12 cellular contexts compared by ENCODE assay signal in genomic region chr5:151682751-151683331, GRCh38. TPM values are rescaled to one million over a fixed set of nuclear protein-coding genes. Genes with fewer than 3 reads are reported as not detected.
DNase-seq lines count a peak whose midpoint lies in the region; ATAC-seq and TF ChIP-seq lines count a peak whose summit lies in the region.
"Had no signal": no experiment of that assay in that cellular context is flagged by ENCODE, and none has a peak within 500 bp of the region (broad histone marks: within the 10 kb centered on the region; RNA-seq: fewer than 3 reads in every experiment).

No MANE protein-coding gene starts in this region.

- H3K4me3 ChIP-seq in HFF-Myc (replicated peaks; ENCODE audit: low read depth, low read length) (peak overlapping the region; percentile 86), cardiac fibroblast (replicated peaks in 1 of 2; ENCODE audit: low read depth in 2 of 2, low read length in 2 of 2) (peak overlapping the region; percentile 3 to 78)

- no peaks in the 10 kb centered on the region for H3K9me3 Mint-ChIP-seq in activated T-cell treated with anti-CD3 and anti-CD28 coated beads, Interleukin-2, amount 50 U/mL, for 72 hours
- H3K9me3 Mint-ChIP-seq: activated naive CD4-positive, alpha-beta T cell treated with anti-CD3 and anti-CD28 coated beads, Interleukin-2, amount 50 U/mL, for 24 hours had no signal

- TF ChIP-seq CTCF in HFF-Myc (IDR thresholded peaks at IDR 0.05; ENCODE audit: low read depth, low read length, missing control alignments) (no peak), cardiac fibroblast (IDR thresholded peaks at IDR 0.05; ENCODE audit: low read depth, low read length) (peak; percentile 6)

- H3K27ac Mint-ChIP-seq in activated T-cell treated with anti-CD3 and anti-CD28 coated beads, Interleukin-2, amount 50 U/mL, for 72 hours = no peak overlapping the region
- H3K27ac Mint-ChIP-seq: activated naive CD4-positive, alpha-beta T cell treated with anti-CD3 and anti-CD28 coated beads, Interleukin-2, amount 50 U/mL, for 24 hours had no signal

- no peak for ATAC-seq in activated T-cell treated with anti-CD3 and anti-CD28 coated beads, Interleukin-2, amount 50 U/mL, for 72 hours (replicated peaks in 1 of 2)

- H3K36me3 Mint-ChIP-seq in activated T-cell treated with anti-CD3 and anti-CD28 coated beads, Interleukin-2, amount 50 U/mL, for 72 hours (ENCODE audit: insufficient read depth in 2 of 2) = no peaks in the 10 kb centered on the region
- H3K36me3 Mint-ChIP-seq: activated naive CD4-positive, alpha-beta T cell treated with anti-CD3 and anti-CD28 coated beads, Interleukin-2, amount 50 U/mL, for 24 hours had no signal

- H3K4me3 Mint-ChIP-seq in activated T-cell treated with anti-CD3 and anti-CD28 coated beads, Interleukin-2, amount 50 U/mL, for 72 hours = no peak overlapping the region
- H3K4me3 Mint-ChIP-seq: activated naive CD4-positive, alpha-beta T cell treated with anti-CD3 and anti-CD28 coated beads, Interleukin-2, amount 50 U/mL, for 24 hours had no signal

- H3K27me3 Mint-ChIP-seq in activated T-cell treated with anti-CD3 and anti-CD28 coated beads, Interleukin-2, amount 50 U/mL, for 72 hours (ENCODE audit: low read depth) = peaks cover 28% of the 10 kb centered on the region

- DNase-seq in HFF-Myc (ENCODE audit: extremely low read depth, low read depth) = no peak
- DNase-seq in cardiac fibroblast (ENCODE audit: low read depth in 2 of 2) = peak; percentile 59 to 67
- DNase-seq in left kidney (ENCODE audit: low read depth, low spot score) = peak; percentile 50
- DNase-seq in superior temporal gyrus (ENCODE audit: extremely low spot score) = peak; percentile 32
- no peak for DNase-seq in effector CD8-positive, alpha-beta T cell (lab: John Stamatoyannopoulos, UW)
- DNase-seq in activated T-cell treated with anti-CD3 and anti-CD28 coated beads, Interleukin-2, amount 50 U/mL, for 72 hours = no peak
- DNase-seq in activated gamma-delta T cell treated with Interleukin-2 at 50 U/mL for 16 hours = no peak
- no peak for DNase-seq in mucosa of gallbladder (ENCODE audit: low spot score)
- DNase-seq: GF-D8, kidney, NCI-H2081 treated with DMSO at 0.1 percent for 48 hours had no signal

- peaks cover 12% of the 10 kb centered on the region for H3K4me1 Mint-ChIP-seq in activated T-cell treated with anti-CD3 and anti-CD28 coated beads, Interleukin-2, amount 50 U/mL, for 72 hours (ENCODE audit: low read depth)

RNA-seq across cellular contexts. Expression of gene SPARC, which starts 3.9 kb away (rescaled TPM):
- not detected for total RNA-seq in activated T-cell treated with anti-CD3 and anti-CD28 coated beads, Interleukin-2, amount 50 U/mL, for 72 hours
- total RNA-seq in mucosa of gallbladder = 985 TPM

Comparison
In these comparisons a context has a peak if more than half of its experiments do, and no peak if none do; other contexts are left out.
1. DNase-seq: peak in cardiac fibroblast (2 of 2), left kidney (single experiment) and superior temporal gyrus (single experiment); none in HFF-Myc (single experiment), effector CD8-positive, alpha-beta T cell (single experiment), activated T-cell treated with anti-CD3 and anti-CD28 coated beads, Interleukin-2, amount 50 U/mL, for 72 hours (0 of 2), activated gamma-delta T cell treated with Interleukin-2 at 50 U/mL for 16 hours (single experiment) and mucosa of gallbladder (single experiment).
2. RNA of gene SPARC, which starts 3.9 kb away (total RNA-seq): 985 TPM in mucosa of gallbladder (single experiment); not detected in activated T-cell treated with anti-CD3 and anti-CD28 coated beads, Interleukin-2, amount 50 U/mL, for 72 hours; every median in the first group is over 100 times any median in the second.